7 cellular contexts compared by ENCODE assay signal in genomic region chr20:23362392-23363256, GRCh38. TPM values are rescaled to one million over a fixed set of nuclear protein-coding genes. Genes with fewer than 3 reads are reported as not detected.
DNase-seq lines count a peak whose midpoint lies in the region; ATAC-seq and TF ChIP-seq lines count a peak whose summit lies in the region.

No MANE protein-coding gene starts in this region.

- H3K9me3 Mint-ChIP-seq in activated naive CD4-positive, alpha-beta T cell treated with anti-CD3 and anti-CD28 coated beads, Interleukin-2, amount 10 ng/mL, durations not matched to agents 7 days and 5 days: no peaks in the 10 kb centered on the region

- DNase-seq in GM12865 (ENCODE audit: low read depth) (peak; percentile 57), H4 (ENCODE audit: low spot score) (peak; percentile 9), MV-4-11 (lab: John Stamatoyannopoulos, UW) (peak; percentile 77), cardiac muscle cell (ENCODE audit: low read depth in 1 of 2, low spot score in 1 of 2) (peak; percentile 34 to 76)
- DNase-seq in activated naive CD4-positive, alpha-beta T cell treated with anti-CD3 and anti-CD28 coated beads, Interleukin-2, amount 10 ng/mL, durations not matched to agents 7 days and 5 days: no peak

- peaks cover 35% of the 10 kb centered on the region for H3K79me2 ChIP-seq in parathyroid adenoma

- ATAC-seq in esophagus mucosa: no peak

- H3K36me3 Mint-ChIP-seq in activated naive CD4-positive, alpha-beta T cell treated with anti-CD3 and anti-CD28 coated beads, Interleukin-2, amount 10 ng/mL, durations not matched to agents 7 days and 5 days: peaks cover 22% of the 10 kb centered on the region

- H3K4me3 ChIP-seq in GM12865 (ENCODE audit: low read depth, low read length): peak overlapping the region; percentile 57
- peak overlapping the region; percentile 59 for H3K4me3 ChIP-seq in cardiac muscle cell
- H3K4me3 ChIP-seq in parathyroid adenoma (ENCODE audit: low read depth, low read length): peak overlapping the region; percentile 74

- CTCF ChIA-PET in activated naive CD4-positive, alpha-beta T cell treated with anti-CD3 and anti-CD28 coated beads, Interleukin-2, amount 10 ng/mL, durations not matched to agents 7 days and 5 days (lab: Charles Lee): no interaction called here

- peak overlapping the region; percentile 93 for H3K27ac ChIP-seq in cardiac muscle cell
- H3K27ac ChIP-seq in parathyroid adenoma: peak overlapping the region; percentile 99

- peaks cover 40% of the 10 kb centered on the region for H3K4me1 ChIP-seq in cardiac muscle cell (ENCODE audit: low read depth)
- peaks cover 32% of the 10 kb centered on the region for H3K4me1 ChIP-seq in parathyroid adenoma

- H3K36me3 ChIP-seq in cardiac muscle cell: peaks cover 5% of the 10 kb centered on the region
- H3K36me3 ChIP-seq in parathyroid adenoma (ENCODE audit: control insufficient read depth, insufficient read depth, low read length): no peaks in the 10 kb centered on the region

- H3K27me3 ChIP-seq in cardiac muscle cell: no peaks in the 10 kb centered on the region
- H3K27me3 ChIP-seq in parathyroid adenoma (ENCODE audit: control insufficient read depth, insufficient read depth, low read length): no peaks in the 10 kb centered on the region

- TF ChIP-seq CTCF in GM12865 (IDR thresholded peaks at IDR 0.05; ENCODE audit: insufficient read depth, low read depth, low read length, missing control alignments) (no peak), cardiac muscle cell (IDR thresholded peaks at IDR 0.05; ENCODE audit: low read depth, low read length) (no peak), parathyroid adenoma (IDR thresholded peaks at IDR 0.05) (no peak)

- H3K9me3 ChIP-seq in cardiac muscle cell (ENCODE audit: low read depth) (no peaks in the 10 kb centered on the region), parathyroid adenoma (ENCODE audit: control insufficient read depth, low read length) (no peaks in the 10 kb centered on the region)

- peak overlapping the region; percentile 94 for H3K27ac Mint-ChIP-seq in activated naive CD4-positive, alpha-beta T cell treated with anti-CD3 and anti-CD28 coated beads, Interleukin-2, amount 10 ng/mL, durations not matched to agents 7 days and 5 days

- H3K9ac ChIP-seq in parathyroid adenoma: peak overlapping the region; percentile 51

- H3K27me3 Mint-ChIP-seq in activated naive CD4-positive, alpha-beta T cell treated with anti-CD3 and anti-CD28 coated beads, Interleukin-2, amount 10 ng/mL, durations not matched to agents 7 days and 5 days: peaks cover 7% of the 10 kb centered on the region

- H2AFZ ChIP-seq in parathyroid adenoma: peak overlapping the region; percentile 89

- peak overlapping the region; percentile 93 for H3K4me3 Mint-ChIP-seq in activated naive CD4-positive, alpha-beta T cell treated with anti-CD3 and anti-CD28 coated beads, Interleukin-2, amount 10 ng/mL, durations not matched to agents 7 days and 5 days

- H3K4me2 ChIP-seq in parathyroid adenoma (ENCODE audit: low read length): peak overlapping the region; percentile 79

- H3K4me1 Mint-ChIP-seq in activated naive CD4-positive, alpha-beta T cell treated with anti-CD3 and anti-CD28 coated beads, Interleukin-2, amount 10 ng/mL, durations not matched to agents 7 days and 5 days: peaks cover 67% of the 10 kb centered on the region

RNA-seq across cellular contexts. Expression of gene GZF1, which starts 0.6 kb away (rescaled TPM):
- total RNA-seq in H4 (2014; rRNA removed; shearing (Covaris generic)): 13.4 and 14.2 TPM in 2 replicates
- total RNA-seq in cardiac muscle cell: 19.0 and 20.2 TPM in 2 replicates
- 7.4 and 10.4 TPM in 2 replicates for polyA plus RNA-seq in cardiac muscle cell
- 3.6 TPM for total RNA-seq in esophagus mucosa

RNA-seq across cellular contexts. Expression of gene NXT1, which starts 12.0 kb away (rescaled TPM):
- total RNA-seq in H4 (2014; rRNA removed; shearing (Covaris generic)): 62.8 and 66.8 TPM in 2 replicates
- total RNA-seq in cardiac muscle cell: 27.4 and 39.1 TPM in 2 replicates
- 29.1 and 34.2 TPM in 2 replicates for polyA plus RNA-seq in cardiac muscle cell
- 21.4 TPM for total RNA-seq in esophagus mucosa

RNA-seq across cellular contexts. Expression of gene NAPB, which starts 58.7 kb away (rescaled TPM):
- 3.1 and 3.6 TPM in 2 replicates for total RNA-seq in H4 (2014; rRNA removed; shearing (Covaris generic))
- total RNA-seq in cardiac muscle cell: 10.0 and 16.6 TPM in 2 replicates
- 12.9 and 27.2 TPM in 2 replicates for polyA plus RNA-seq in cardiac muscle cell
- 4.0 TPM for total RNA-seq in esophagus mucosa
